Comparison of ENCODE assay signal across 27 cellular contexts in the genomic region with DNA sequence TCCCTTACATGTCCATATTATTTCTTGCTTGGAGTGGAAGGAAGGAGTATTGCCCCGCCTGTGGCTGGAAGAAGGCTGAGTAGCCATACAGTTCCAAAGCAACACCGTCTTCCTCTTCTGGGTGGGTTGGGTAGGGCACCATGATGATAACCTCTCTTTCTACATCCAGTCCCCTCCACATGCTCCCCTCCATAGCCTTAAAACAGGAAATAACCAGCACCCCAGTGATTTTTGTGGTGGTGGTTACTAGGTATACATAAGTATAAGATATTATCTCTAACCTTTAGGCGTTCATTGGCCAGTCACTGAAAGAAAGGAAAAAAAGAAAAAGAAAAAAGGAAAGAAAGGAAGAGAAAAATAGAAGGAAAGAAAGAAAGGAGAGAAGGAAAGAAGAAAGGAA.
DNase-seq lines count a peak whose midpoint lies in the region; ATAC-seq and TF ChIP-seq lines count a peak whose summit lies in the region.
"Had no signal": no experiment of that assay in that cellular context is flagged by ENCODE, and none has a peak within 500 bp of the region (broad histone marks: within the 10 kb centered on the region; RNA-seq: fewer than 3 reads in every experiment).

No MANE protein-coding gene starts in this region.

- peaks cover 97% of the 10 kb centered on the region for H3K4me1 Mint-ChIP-seq in activated naive CD4-positive, alpha-beta T cell treated with anti-CD3 and anti-CD28 coated beads, Interleukin-2, amount 10 ng/mL, durations not matched to agents 7 days and 5 days
- peaks cover 59% of the 10 kb centered on the region for H3K4me1 Mint-ChIP-seq in activated T-helper 17 cell treated with anti-CD3 and anti-CD28 coated beads, Interleukin-2, amount 50 U/mL, for 72 hours
- peaks cover 37 to 92% (median 84%) of the 10 kb centered on the region in 4 donors for H3K4me1 Mint-ChIP-seq in naive thymus-derived CD8-positive, alpha-beta T cell
- peaks cover 60% of the 10 kb centered on the region for H3K4me1 Mint-ChIP-seq in CD14-positive monocyte

- CTCF ChIA-PET in activated naive CD4-positive, alpha-beta T cell treated with anti-CD3 and anti-CD28 coated beads, Interleukin-2, amount 10 ng/mL, durations not matched to agents 7 days and 5 days (lab: Charles Lee): interaction anchor here (1.2 to 1.8 kb wide), 2 partner anchors 13 to 77 kb away, joined by 4 to 5 read pairs; no protein-coding TSS in a partner anchor

- peaks cover 94% of the 10 kb centered on the region for H3K4me1 ChIP-seq in OCI-LY1 (ENCODE audit: insufficient read depth, low read length, severe bottlenecking)
- H3K4me1 ChIP-seq: gastroesophageal sphincter, sigmoid colon, upper lobe of left lung had no signal

- H3K9ac ChIP-seq in OCI-LY1 (ENCODE audit: low read length): no peak overlapping the region
- H3K9ac ChIP-seq: BLaER1 had no signal

- H3K4me3 Mint-ChIP-seq in activated naive CD4-positive, alpha-beta T cell treated with anti-CD3 and anti-CD28 coated beads, Interleukin-2, amount 10 ng/mL, durations not matched to agents 7 days and 5 days: no peak overlapping the region
- peak overlapping the region; percentile 59 for H3K4me3 Mint-ChIP-seq in activated T-helper 17 cell treated with anti-CD3 and anti-CD28 coated beads, Interleukin-2, amount 50 U/mL, for 72 hours
- peak overlapping the region in 6 of 10 donors; percentile 19 to 70 (median 58) for H3K4me3 Mint-ChIP-seq in naive thymus-derived CD8-positive, alpha-beta T cell
- H3K4me3 Mint-ChIP-seq in CD14-positive monocyte: no peak overlapping the region
- H3K4me3 Mint-ChIP-seq: nephron progenitor cell had no signal

- no peaks in the 10 kb centered on the region for H4K20me1 ChIP-seq in OCI-LY1 (ENCODE audit: insufficient read depth, low read length)
- H4K20me1 ChIP-seq: BLaER1 had no signal

- peaks cover 12% of the 10 kb centered on the region for H3K36me3 Mint-ChIP-seq in activated naive CD4-positive, alpha-beta T cell treated with anti-CD3 and anti-CD28 coated beads, Interleukin-2, amount 10 ng/mL, durations not matched to agents 7 days and 5 days
- H3K36me3 Mint-ChIP-seq in activated T-helper 17 cell treated with anti-CD3 and anti-CD28 coated beads, Interleukin-2, amount 50 U/mL, for 72 hours (ENCODE audit: low read depth): peaks cover 9% of the 10 kb centered on the region
- no peaks in the 10 kb centered on the region for H3K36me3 Mint-ChIP-seq in naive thymus-derived CD8-positive, alpha-beta T cell
- no peaks in the 10 kb centered on the region for H3K36me3 Mint-ChIP-seq in CD14-positive monocyte

- H2AFZ ChIP-seq in OCI-LY1 (ENCODE audit: low read length): no peak overlapping the region
- H2AFZ ChIP-seq: hepatocyte had no signal

- no peak for TF ChIP-seq CTCF in OCI-LY1 (IDR thresholded peaks at IDR 0.05; ENCODE audit: low read length)
- TF ChIP-seq CTCF in CD14-positive monocyte (IDR thresholded peaks at IDR 0.05): no peak

- peak overlapping the region; percentile 89 for H3K27ac Mint-ChIP-seq in activated naive CD4-positive, alpha-beta T cell treated with anti-CD3 and anti-CD28 coated beads, Interleukin-2, amount 10 ng/mL, durations not matched to agents 7 days and 5 days
- H3K27ac Mint-ChIP-seq in activated T-helper 17 cell treated with anti-CD3 and anti-CD28 coated beads, Interleukin-2, amount 50 U/mL, for 72 hours: peak overlapping the region; percentile 87
- peak overlapping the region; percentile 2 to 97 (median 87) for H3K27ac Mint-ChIP-seq in naive thymus-derived CD8-positive, alpha-beta T cell
- H3K27ac Mint-ChIP-seq in CD14-positive monocyte: no peak overlapping the region
- H3K27ac Mint-ChIP-seq: nephron progenitor cell had no signal

- H3K27me3 ChIP-seq in OCI-LY1 (ENCODE audit: insufficient read depth, low read length) (no peaks in the 10 kb centered on the region), MG63 (no peaks in the 10 kb centered on the region)
- H3K27me3 ChIP-seq: BLaER1, gastroesophageal sphincter, hepatocyte, sigmoid colon, SJSA1, upper lobe of left lung had no signal

- DNase-seq in activated naive CD4-positive, alpha-beta T cell treated with anti-CD3 and anti-CD28 coated beads, Interleukin-2, amount 10 ng/mL, durations not matched to agents 7 days and 5 days: no peak
- DNase-seq in activated naive CD4-positive, alpha-beta T cell treated with anti-CD3 and anti-CD28 coated beads, Interleukin-2, amount 50 U/mL, for 16 hours: no peak
- no peak for DNase-seq in naive thymus-derived CD8-positive, alpha-beta T cell
- no peak for DNase-seq in MG63
- no peak for DNase-seq in LoVo (ENCODE audit: low spot score)
- no peak for DNase-seq in CD14-positive monocyte (ENCODE audit: low spot score)
- DNase-seq: activated effector memory CD4-positive, alpha-beta T cell treated with Interleukin-2 at 50 U/mL for 16 hours; Calu3; DMS79 treated with DMSO at 0.1 percent for 48 hours; GDM1; left cardiac atrium; NCI-H1105; NCI-H187; NCI-H2171 treated with DMSO at 0.1 percent for 48 hours; NCI-H510A; nephron progenitor cell; sigmoid colon; stimulated activated CD4-positive, alpha-beta T cell treated with anti-CD3 and anti-CD28 coated beads, Interleukin-12 subunit alpha, Interleukin-12 subunit beta, amount 100 ng/mL, for 4 hours; stimulated activated CD4-positive, alpha-beta T cell treated with anti-CD3 and anti-CD28 coated beads, Interleukin-2, amount 100 ng/mL, for 48 hours; upper lobe of left lung had no signal

- H3K9me3 ChIP-seq in OCI-LY1 (ENCODE audit: low read length) (no peaks in the 10 kb centered on the region), MG63 (no peaks in the 10 kb centered on the region)
- H3K9me3 ChIP-seq: BLaER1, gastroesophageal sphincter, sigmoid colon, SJSA1, upper lobe of left lung had no signal

- intact Hi-C loops in CD14-positive monocyte (cut with micrococcal nuclease): loop anchor here (5.0 to 10.0 kb wide), 2 partner anchors 48 to 60 kb away; partner anchors contain the start of gene CXCR4 (in 1 of the 2)

- 0 out of 2 replicates have a peak, but pooled peaks cover 7% of the 10 kb centered on the region for H3F3A ChIP-seq in OCI-LY1 (ENCODE audit: insufficient read depth, low read length)

- H3K9me3 Mint-ChIP-seq in activated naive CD4-positive, alpha-beta T cell treated with anti-CD3 and anti-CD28 coated beads, Interleukin-2, amount 10 ng/mL, durations not matched to agents 7 days and 5 days: no peaks in the 10 kb centered on the region
- peaks cover 3% of the 10 kb centered on the region for H3K9me3 Mint-ChIP-seq in activated T-helper 17 cell treated with anti-CD3 and anti-CD28 coated beads, Interleukin-2, amount 50 U/mL, for 72 hours
- peaks cover 0 to 14% (median 0%) of the 10 kb centered on the region in 9 donors for H3K9me3 Mint-ChIP-seq in naive thymus-derived CD8-positive, alpha-beta T cell
- peaks cover 0 to 9% (median 0%) of the 10 kb centered on the region in 7 donors for H3K9me3 Mint-ChIP-seq in CD14-positive monocyte

- H3K27ac ChIP-seq in OCI-LY1 (ENCODE audit: low read depth, low read length, poor library complexity, severe bottlenecking): peak overlapping the region; percentile 94
- H3K27ac ChIP-seq: BLaER1, gastroesophageal sphincter, hepatocyte, sigmoid colon, SJSA1, upper lobe of left lung had no signal

- H3K79me2 ChIP-seq in OCI-LY1 (ENCODE audit: insufficient read depth, low read length): no peaks in the 10 kb centered on the region
- H3K79me2 ChIP-seq: hepatocyte had no signal

- H3K4me2 ChIP-seq in OCI-LY1 (ENCODE audit: low read length): no peak overlapping the region
- H3K4me2 ChIP-seq: BLaER1, hepatocyte had no signal

- POLR2A ChIA-PET in naive thymus-derived CD8-positive, alpha-beta T cell (lab: Charles Lee): interaction anchor here (0.7 to 1.0 kb wide), 3 partner anchors 9 to 193 kb away, joined by 4 to 5 read pairs (median 4); no protein-coding TSS in a partner anchor

- H3K4me3 ChIP-seq in OCI-LY1 (ENCODE audit: low read depth, low read length, poor library complexity, severe bottlenecking) (no peak overlapping the region), MG63 (no peak overlapping the region)
- H3K4me3 ChIP-seq: BLaER1, gastroesophageal sphincter, hepatocyte, lung, sigmoid colon, SJSA1, upper lobe of left lung had no signal

- H3K9me2 ChIP-seq in OCI-LY1 (ENCODE audit: low read depth, low read length): no peaks in the 10 kb centered on the region

- no peak for ATAC-seq in activated T-helper 17 cell treated with anti-CD3 and anti-CD28 coated beads, Interleukin-2, amount 50 U/mL, for 72 hours (replicated peaks)
- ATAC-seq in naive thymus-derived CD8-positive, alpha-beta T cell: no peak
- ATAC-seq: gastroesophageal sphincter, left cardiac atrium had no signal

- H3K36me3 ChIP-seq in OCI-LY1 (ENCODE audit: insufficient read depth, low read length): no peaks in the 10 kb centered on the region
- no peaks in the 10 kb centered on the region for H3K36me3 ChIP-seq in MG63
- H3K36me3 ChIP-seq: BLaER1, gastroesophageal sphincter, sigmoid colon, SJSA1, upper lobe of left lung had no signal

- no peaks in the 10 kb centered on the region for H3K27me3 Mint-ChIP-seq in activated naive CD4-positive, alpha-beta T cell treated with anti-CD3 and anti-CD28 coated beads, Interleukin-2, amount 10 ng/mL, durations not matched to agents 7 days and 5 days
- H3K27me3 Mint-ChIP-seq in activated T-helper 17 cell treated with anti-CD3 and anti-CD28 coated beads, Interleukin-2, amount 50 U/mL, for 72 hours: no peaks in the 10 kb centered on the region
- no peaks in the 10 kb centered on the region for H3K27me3 Mint-ChIP-seq in naive thymus-derived CD8-positive, alpha-beta T cell
- H3K27me3 Mint-ChIP-seq in CD14-positive monocyte (ENCODE audit: low read depth in 3 of 3): peaks cover 0 to 2% (median 0%) of the 10 kb centered on the region in 3 donors

Comparison
In these comparisons a context has a peak if more than half of its experiments do, and no peak if none do; other contexts are left out.
1. H3K27ac Mint-ChIP-seq: peak in activated naive CD4-positive, alpha-beta T cell treated with anti-CD3 and anti-CD28 coated beads, Interleukin-2, amount 10 ng/mL, durations not matched to agents 7 days and 5 days (single experiment), activated T-helper 17 cell treated with anti-CD3 and anti-CD28 coated beads, Interleukin-2, amount 50 U/mL, for 72 hours (single experiment) and naive thymus-derived CD8-positive, alpha-beta T cell (10 of 10); none in CD14-positive monocyte (0 of 7).
2. H3K4me3 Mint-ChIP-seq: peak in activated T-helper 17 cell treated with anti-CD3 and anti-CD28 coated beads, Interleukin-2, amount 50 U/mL, for 72 hours (single experiment) and naive thymus-derived CD8-positive, alpha-beta T cell (6 of 10); none in activated naive CD4-positive, alpha-beta T cell treated with anti-CD3 and anti-CD28 coated beads, Interleukin-2, amount 10 ng/mL, durations not matched to agents 7 days and 5 days (single experiment) and CD14-positive monocyte (0 of 2).